21 cellular contexts compared by ENCODE assay signal in genomic region chr10:25556457-25556856, GRCh38.
DNase-seq lines count a peak whose midpoint lies in the region; ATAC-seq, FAIRE-seq and TF ChIP-seq lines count a peak whose summit lies in the region.
"Had no signal": no experiment of that assay in that cellular context is flagged by ENCODE, and none has a peak within 500 bp of the region (broad histone marks: within the 10 kb centered on the region; RNA-seq: fewer than 3 reads in every experiment).

No MANE protein-coding gene starts in this region.

- no peak overlapping the region for H3K27ac Mint-ChIP-seq in HFFc6
- H3K27ac Mint-ChIP-seq: activated CD4-positive, alpha-beta T cell treated with anti-CD3 and anti-CD28 coated beads, Interleukin-2, amount 10 ng/mL, durations not matched to agents 24 days and 14 days; B cell; GM23338; stimulated activated naive B cell treated with anti-CD40 and anti-IgM and Interleukin-4, amounts not matched to agents 10 μg/mL and 1 μg/mL and 100 μg/mL, for 72 hours had no signal

- H3K9me3 ChIP-seq in Panc1 (ENCODE audit: control insufficient read depth, insufficient read depth, low read depth, low read length): no peaks in the 10 kb centered on the region
- H3K9me3 ChIP-seq in pancreas: no peaks in the 10 kb centered on the region
- H3K9me3 ChIP-seq in heart right ventricle: no peaks in the 10 kb centered on the region
- H3K9me3 ChIP-seq: ascending aorta had no signal

- ATAC-seq in Panc1 (no peak), pancreas (no peak), heart right ventricle (no peak)
- ATAC-seq: activated T-cell treated with anti-CD3 and anti-CD28 coated beads, Interleukin-2, amount 50 U/mL, for 4 hours had no signal

- no peaks in the 10 kb centered on the region for H3K36me3 Mint-ChIP-seq in HFFc6 (ENCODE audit: low read depth)
- H3K36me3 Mint-ChIP-seq: stimulated activated naive B cell treated with anti-CD40 and anti-IgM and Interleukin-4, amounts not matched to agents 10 μg/mL and 1 μg/mL and 100 μg/mL, for 72 hours had no signal

- WGBS in pancreas, 2 donors: 47 to 51% methylated on average over 5 of the region's 5 CpGs
- 36 to 54% methylated on average over 5 of the region's 5 CpGs for WGBS in heart right ventricle, 2 donors

- BruUV-seq in Panc1 (replicated peaks; lab: Mats Ljungman, UMichigan): no TSS peak

- no peak for FAIRE-seq in pancreas (lab: Jason Lieb, UNC)
- FAIRE-seq: GM12892, GM19239, kidney had no signal

- H3K4me3 Mint-ChIP-seq in HFFc6: no peak overlapping the region
- H3K4me3 Mint-ChIP-seq: activated CD4-positive, alpha-beta T cell treated with anti-CD3 and anti-CD28 coated beads, Interleukin-2, amount 10 ng/mL, durations not matched to agents 24 days and 14 days; activated T-cell treated with anti-CD3 and anti-CD28 coated beads, Interleukin-2, amount 50 U/mL, for 4 hours; B cell; GM23338; stimulated activated naive B cell treated with anti-CD40 and anti-IgM and Interleukin-4, amounts not matched to agents 10 μg/mL and 1 μg/mL and 100 μg/mL, for 72 hours had no signal

- POLR2A ChIA-PET in Panc1 (lab: Charles Lee): no interaction called here

- H3K27me3 ChIP-seq in Panc1 (ENCODE audit: control insufficient read depth, insufficient read depth, low read length) (no peaks in the 10 kb centered on the region), pancreas (peaks cover 0 to 7% (median 0%) of the 10 kb centered on the region in 4 donors), heart right ventricle (peaks cover 0 to 7% (median 0%) of the 10 kb centered on the region in 7 donors)
- H3K27me3 ChIP-seq: ascending aorta had no signal

- H3K4me1 Mint-ChIP-seq in HFFc6 (ENCODE audit: low read depth): no peaks in the 10 kb centered on the region
- H3K4me1 Mint-ChIP-seq: activated CD4-positive, alpha-beta T cell treated with anti-CD3 and anti-CD28 coated beads, Interleukin-2, amount 10 ng/mL, durations not matched to agents 24 days and 14 days; B cell; stimulated activated naive B cell treated with anti-CD40 and anti-IgM and Interleukin-4, amounts not matched to agents 10 μg/mL and 1 μg/mL and 100 μg/mL, for 72 hours had no signal

- DNase-seq in G401 (ENCODE audit: low spot score) (peak; percentile 60), Panc1 (ENCODE audit: low read depth, low spot score) (peak; percentile 18), dermis blood vessel endothelial cell (peak; percentile 25), non-pigmented ciliary epithelial cell (ENCODE audit: low read depth) (peak; percentile 89), pancreas (no peak), NCI-H2171 treated with DMSO at 0.1 percent for 48 hours (lab: John Stamatoyannopoulos, UW) (no peak), HFFc6 (no peak), heart right ventricle (no peak)
- DNase-seq: activated CD4-positive, alpha-beta T cell treated with anti-CD3 and anti-CD28 coated beads, Interleukin-2, amount 10 ng/mL, durations not matched to agents 24 days and 14 days; activated T-cell treated with anti-CD3 and anti-CD28 coated beads, Interleukin-2, amount 50 U/mL, for 4 hours; effector CD4-positive, alpha-beta T cell; kidney; NCI-H2081; stimulated activated CD4-positive, alpha-beta T cell treated with anti-CD3 and anti-CD28 coated beads, Interleukin-4, amount 100 ng/mL, for 4 hours; stimulated activated naive B cell treated with anti-CD40 and anti-IgM and Interleukin-4, amounts not matched to agents 10 μg/mL and 1 μg/mL and 100 μg/mL, for 72 hours; T-helper 1 cell had no signal

- no peak overlapping the region for H3K27ac ChIP-seq in Panc1 (ENCODE audit: low read length)
- H3K27ac ChIP-seq in pancreas: no peak overlapping the region
- no peak overlapping the region for H3K27ac ChIP-seq in heart right ventricle
- H3K27ac ChIP-seq: ascending aorta had no signal

- H3K27me3 Mint-ChIP-seq in HFFc6 (ENCODE audit: insufficient read depth): no peaks in the 10 kb centered on the region; the same call in 1 of the 2 replicates
- H3K27me3 Mint-ChIP-seq: activated CD4-positive, alpha-beta T cell treated with anti-CD3 and anti-CD28 coated beads, Interleukin-2, amount 10 ng/mL, durations not matched to agents 24 days and 14 days; B cell had no signal

- H3K4me3 ChIP-seq in Panc1 (ENCODE audit: low read depth in 2 of 2, low read length in 2 of 2) (no peak overlapping the region), pancreas (no peak overlapping the region), heart right ventricle (no peak overlapping the region)
- H3K4me3 ChIP-seq: ascending aorta, GM23338 had no signal

- H3K9me3 Mint-ChIP-seq in HFFc6: peaks cover 34% of the 10 kb centered on the region
- H3K9me3 Mint-ChIP-seq: activated CD4-positive, alpha-beta T cell treated with anti-CD3 and anti-CD28 coated beads, Interleukin-2, amount 10 ng/mL, durations not matched to agents 24 days and 14 days; activated T-cell treated with anti-CD3 and anti-CD28 coated beads, Interleukin-2, amount 50 U/mL, for 4 hours; GM23338; stimulated activated naive B cell treated with anti-CD40 and anti-IgM and Interleukin-4, amounts not matched to agents 10 μg/mL and 1 μg/mL and 100 μg/mL, for 72 hours had no signal

- H3K4me1 ChIP-seq in Panc1 (ENCODE audit: control insufficient read depth, insufficient read depth, low read length) (no peaks in the 10 kb centered on the region), pancreas (no peaks in the 10 kb centered on the region), heart right ventricle (no peaks in the 10 kb centered on the region)
- H3K4me1 ChIP-seq: ascending aorta had no signal

- CTCF ChIA-PET in Panc1 (lab: Charles Lee): no interaction called here

- TF ChIP-seq CTCF in Panc1 (IDR thresholded peaks at IDR 0.05): no peak
- no peak for TF ChIP-seq CTCF in pancreas (IDR thresholded peaks at IDR 0.05)
- TF ChIP-seq CTCF in HFFc6 (IDR thresholded peaks at IDR 0.05): no peak
- TF ChIP-seq CTCF in heart right ventricle (IDR thresholded peaks at IDR 0.05): no peak

- H3K36me3 ChIP-seq in Panc1 (ENCODE audit: control insufficient read depth, insufficient read depth, low read length) (no peaks in the 10 kb centered on the region), pancreas (no peaks in the 10 kb centered on the region), heart right ventricle (no peaks in the 10 kb centered on the region)
- H3K36me3 ChIP-seq: ascending aorta had no signal

- intact Hi-C loops in Panc1 (cut with micrococcal nuclease; ENCODE audit: unreplicated experiment): no loop called here
- intact Hi-C loops in pancreas (cut with DNase I): no loop called here
- intact Hi-C loops in heart right ventricle (cut with DNase I): no loop called here

- in situ Hi-C loops in G401 (cut with HindIII; ENCODE audit: low sequenced_read_pairs) (no loop called here), Panc1 (cut with HindIII; ENCODE audit: low pct_unique_long_range_greater_than_20kb, low sequenced_read_pairs) (no loop called here)

Comparison
In these comparisons a context has a peak if more than half of its experiments do, and no peak if none do; other contexts are left out.
1. DNase-seq: peak in G401 (single experiment), Panc1 (single experiment), dermis blood vessel endothelial cell (single experiment) and non-pigmented ciliary epithelial cell (single experiment); none in pancreas (0 of 6), NCI-H2171 treated with DMSO at 0.1 percent for 48 hours (single experiment), HFFc6 (single experiment) and heart right ventricle (0 of 2).